In the genomic region with DNA sequence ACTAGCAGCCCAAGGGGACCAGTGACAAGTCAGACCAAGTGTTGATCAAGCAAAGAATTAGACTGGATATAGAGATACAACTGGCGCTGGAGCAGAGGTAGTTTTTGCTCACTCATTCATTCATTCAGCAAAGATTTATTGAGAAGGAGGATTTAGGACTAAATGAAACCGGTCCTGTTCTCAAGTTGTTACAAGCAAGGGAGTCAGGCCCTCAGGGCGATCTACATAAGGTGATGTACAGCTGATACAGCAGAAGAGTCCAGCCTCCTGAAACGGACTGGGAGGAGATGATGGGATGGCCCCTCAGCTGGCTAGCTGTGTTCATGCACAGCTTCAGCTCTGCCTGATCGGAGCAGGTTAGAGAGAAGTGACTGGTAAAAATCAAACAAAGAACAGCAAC, we compare ENCODE assay signal across 6 cellular contexts.
"Had no signal": no experiment of that assay in that cellular context is flagged by ENCODE, and none has a peak within 500 bp of the region (broad histone marks: within the 10 kb centered on the region; RNA-seq: fewer than 3 reads in every experiment).

No MANE protein-coding gene starts in this region.

- H3K9ac ChIP-seq: GM23248 had no signal

- ATAC-seq: HepG2 had no signal

- H3K27ac Mint-ChIP-seq: H9, IgD-negative memory B cell had no signal

- DNase-seq: GM23248, H9, HCEC 1CT had no signal

- H2AFZ ChIP-seq: GM23248 had no signal

- H3K9me3 Mint-ChIP-seq: H9, IgD-negative memory B cell had no signal

- H3K4me3 ChIP-seq: GM23248 had no signal

- H3K4me1 Mint-ChIP-seq: IgD-negative memory B cell had no signal

- H3K27ac ChIP-seq: GM23248, HL-60 had no signal

- H3K4me3 Mint-ChIP-seq: H9, IgD-negative memory B cell had no signal
